Comparison of ENCODE assay signal across 1 cellular context in the genomic region with DNA sequence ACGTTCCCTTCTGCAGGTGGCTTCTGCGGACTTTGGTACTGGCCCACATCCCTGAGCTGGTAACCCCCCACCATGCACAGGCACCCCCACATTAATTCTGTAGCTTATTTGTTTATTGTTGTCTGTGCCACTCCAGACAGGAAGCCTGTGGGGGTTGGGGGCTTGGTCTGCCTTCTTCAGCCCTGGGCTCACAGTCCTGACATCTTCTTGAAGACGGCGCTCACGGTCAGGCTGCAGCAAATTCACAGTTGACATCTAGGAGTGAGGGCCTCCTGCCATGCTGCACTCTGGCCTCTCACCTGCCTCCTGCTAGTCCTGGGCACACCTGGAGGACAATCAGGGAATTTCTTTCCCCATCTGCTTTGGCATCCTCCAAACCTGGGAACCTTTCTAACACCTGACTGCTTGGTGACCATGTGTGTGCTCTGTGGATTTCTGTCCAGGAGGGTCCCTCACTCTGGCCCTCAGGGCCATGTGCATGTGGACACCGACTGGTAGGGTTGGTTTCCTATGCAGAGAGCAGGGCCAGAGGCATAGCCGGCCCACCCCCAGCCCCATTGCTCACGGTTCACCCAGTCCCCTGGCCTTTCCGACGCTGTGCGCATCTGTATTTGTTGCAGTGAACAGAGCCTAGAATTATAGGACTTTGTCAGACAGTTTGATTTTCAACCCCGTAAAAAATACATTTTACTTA.
TF ChIP-seq lines count a peak whose summit lies in the region.

No MANE protein-coding gene starts in this region.

TF ChIP-seq in IMR-90, 13 proteins besides CTCF, POLR2A, EP300 and RAD21:
- TF ChIP-seq MAZ (IDR thresholded peaks at IDR 0.05; ENCODE audit: borderline replicate concordance, low read depth, low read length) (no peak), SMC3 (IDR thresholded peaks at IDR 0.05; ENCODE audit: low read depth, low read length) (no peak), CEBPB (IDR thresholded peaks at IDR 0.05; ENCODE audit: low read depth, low read length) (no peak), RCOR1 (IDR thresholded peaks at IDR 0.05; ENCODE audit: insufficient replicate concordance, low read length) (no peak), BHLHE40 (IDR thresholded peaks at IDR 0.05; ENCODE audit: low read depth, low read length) (no peak), CHD1 (IDR thresholded peaks at IDR 0.05; ENCODE audit: low read depth, low read length) (no peak), MXI1 (IDR thresholded peaks at IDR 0.05; ENCODE audit: borderline replicate concordance, low read depth, low read length) (no peak), FOS (IDR thresholded peaks at IDR 0.05; ENCODE audit: low read depth, low read length) (no peak)
- TF ChIP-seq, protein P1, sequence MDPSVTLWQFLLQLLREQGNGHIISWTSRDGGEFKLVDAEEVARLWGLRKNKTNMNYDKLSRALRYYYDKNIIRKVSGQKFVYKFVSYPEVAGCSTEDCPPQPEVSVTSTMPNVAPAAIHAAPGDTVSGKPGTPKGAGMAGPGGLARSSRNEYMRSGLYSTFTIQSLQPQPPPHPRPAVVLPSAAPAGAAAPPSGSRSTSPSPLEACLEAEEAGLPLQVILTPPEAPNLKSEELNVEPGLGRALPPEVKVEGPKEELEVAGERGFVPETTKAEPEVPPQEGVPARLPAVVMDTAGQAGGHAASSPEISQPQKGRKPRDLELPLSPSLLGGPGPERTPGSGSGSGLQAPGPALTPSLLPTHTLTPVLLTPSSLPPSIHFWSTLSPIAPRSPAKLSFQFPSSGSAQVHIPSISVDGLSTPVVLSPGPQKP (IDR thresholded peaks at IDR 0.05; ENCODE audit: borderline replicate concordance, low read depth, low read length) = no peak
- TF ChIP-seq, protein P2, sequence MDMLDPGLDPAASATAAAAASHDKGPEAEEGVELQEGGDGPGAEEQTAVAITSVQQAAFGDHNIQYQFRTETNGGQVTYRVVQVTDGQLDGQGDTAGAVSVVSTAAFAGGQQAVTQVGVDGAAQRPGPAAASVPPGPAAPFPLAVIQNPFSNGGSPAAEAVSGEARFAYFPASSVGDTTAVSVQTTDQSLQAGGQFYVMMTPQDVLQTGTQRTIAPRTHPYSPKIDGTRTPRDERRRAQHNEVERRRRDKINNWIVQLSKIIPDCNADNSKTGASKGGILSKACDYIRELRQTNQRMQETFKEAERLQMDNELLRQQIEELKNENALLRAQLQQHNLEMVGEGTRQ (IDR thresholded peaks at IDR 0.05; ENCODE audit: low read depth, low read length) = no peak
